24 cellular contexts compared by ENCODE assay signal in the genomic region with DNA sequence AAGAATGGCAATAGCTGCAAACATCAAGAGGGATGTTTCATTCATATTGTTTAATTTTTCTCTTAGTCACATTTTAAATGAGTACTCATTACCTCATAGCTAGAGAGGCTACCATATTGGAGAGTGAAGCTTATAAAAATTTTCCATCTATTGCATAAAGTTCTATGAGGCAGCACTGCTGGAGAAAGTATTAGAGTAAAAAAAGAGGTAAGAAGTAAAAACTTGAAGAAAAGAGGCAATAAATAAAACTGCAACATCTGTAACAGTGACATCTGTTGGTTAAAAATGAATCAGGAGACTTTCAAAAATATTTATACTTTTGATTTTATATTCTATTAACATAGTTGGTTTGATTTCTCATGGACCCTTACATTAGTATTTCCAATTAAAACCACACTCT.
DNase-seq lines count a peak whose midpoint lies in the region; TF ChIP-seq lines count a peak whose summit lies in the region.
"Had no signal": no experiment of that assay in that cellular context is flagged by ENCODE, and none has a peak within 500 bp of the region (broad histone marks: within the 10 kb centered on the region; RNA-seq: fewer than 3 reads in every experiment).

No MANE protein-coding gene starts in this region.

- intact Hi-C loops in activated CD4-positive, alpha-beta T cell treated with anti-CD3 and anti-CD28 coated beads, Interleukin-2, amount 10 ng/mL, durations not matched to agents 24 days and 14 days (cut with micrococcal nuclease), result loop anchor here (1.0 to 5.0 kb wide), 3 partner anchors 18 to 1746 kb away; a partner anchor contains a TSS
- intact Hi-C loops in OCI-LY7 (cut with micrococcal nuclease; ENCODE audit: unreplicated experiment) (no loop called here), uterus (cut with DNase I; ENCODE audit: low total_unique reads) (no loop called here)

- H3K9me3 Mint-ChIP-seq in activated CD4-positive, alpha-beta T cell treated with anti-CD3 and anti-CD28 coated beads, Interleukin-2, amount 10 ng/mL, durations not matched to agents 24 days and 14 days, result no peaks in the 10 kb centered on the region
- H3K9me3 Mint-ChIP-seq: activated CD4-positive, alpha-beta T cell treated with anti-CD3 and anti-CD28 coated beads, Interleukin-2, amount 10 ng/mL, durations not matched to agents 7 days and 5 days had no signal

- no TSS peak for BruUV-seq in OCI-LY7 (replicated peaks; lab: Mats Ljungman, UMichigan)

- H3K9me3 ChIP-seq in OCI-LY7 (ENCODE audit: low read length), result no peaks in the 10 kb centered on the region
- H3K9me3 ChIP-seq in uterus, result no peaks in the 10 kb centered on the region
- H3K9me3 ChIP-seq: upper lobe of right lung had no signal

- no peak overlapping the region for H3K4me2 ChIP-seq in OCI-LY7 (ENCODE audit: low read length)

- H3K9me2 ChIP-seq in OCI-LY7 (ENCODE audit: insufficient read depth, low read length), result no peaks in the 10 kb centered on the region

- peak overlapping the region; percentile 11 for H3K4me3 Mint-ChIP-seq in activated CD4-positive, alpha-beta T cell treated with anti-CD3 and anti-CD28 coated beads, Interleukin-2, amount 10 ng/mL, durations not matched to agents 24 days and 14 days
- H3K4me3 Mint-ChIP-seq: activated CD4-positive, alpha-beta T cell treated with anti-CD3 and anti-CD28 coated beads, Interleukin-2, amount 10 ng/mL, durations not matched to agents 7 days and 5 days had no signal

- H3K36me3 ChIP-seq in OCI-LY7 (ENCODE audit: insufficient read depth, low read length) (no peaks in the 10 kb centered on the region), uterus (no peaks in the 10 kb centered on the region)
- H3K36me3 ChIP-seq: upper lobe of right lung had no signal

- no peak for TF ChIP-seq POLR2A in uterus (IDR thresholded peaks at IDR 0.05)

- H3K27me3 ChIP-seq in uterus, result no peaks in the 10 kb centered on the region
- H3K27me3 ChIP-seq: upper lobe of right lung had no signal

- H4K20me1 ChIP-seq in OCI-LY7 (ENCODE audit: insufficient read depth, low read length), result no peaks in the 10 kb centered on the region

- H3K4me1 ChIP-seq in OCI-LY7 (ENCODE audit: insufficient read depth, low read length, poor library complexity, severe bottlenecking) (no peaks in the 10 kb centered on the region), uterus (no peaks in the 10 kb centered on the region)
- H3K4me1 ChIP-seq: upper lobe of right lung had no signal

- no peaks in the 10 kb centered on the region for H3K36me3 Mint-ChIP-seq in activated CD4-positive, alpha-beta T cell treated with anti-CD3 and anti-CD28 coated beads, Interleukin-2, amount 10 ng/mL, durations not matched to agents 24 days and 14 days (ENCODE audit: low read depth)

- H3K27ac ChIP-seq in OCI-LY7 (ENCODE audit: low read depth, low read length, poor library complexity, severe bottlenecking) (no peak overlapping the region), uterus (no peak overlapping the region)
- H3K27ac ChIP-seq: dorsolateral prefrontal cortex, epithelial cell of prostate, upper lobe of right lung had no signal

- H3K4me3 ChIP-seq in OCI-LY7 (ENCODE audit: low read depth, low read length, poor library complexity, severe bottlenecking) (no peak overlapping the region), choroid plexus epithelial cell (ENCODE audit: low read depth, low read length) (no peak overlapping the region), uterus (no peak overlapping the region)
- H3K4me3 ChIP-seq: lung, upper lobe of right lung had no signal

- no peak for DNase-seq in activated CD4-positive, alpha-beta T cell treated with anti-CD3 and anti-CD28 coated beads, Interleukin-2, amount 10 ng/mL, durations not matched to agents 24 days and 14 days
- DNase-seq in activated CD4-positive, alpha-beta T cell treated with anti-CD3 and anti-CD28 coated beads, Interleukin-2, amount 50 U/mL, for 48 hours, result no peak
- no peak for DNase-seq in OCI-LY7 (ENCODE audit: low spot score)
- peak; percentile 5 for DNase-seq in choroid plexus epithelial cell (ENCODE audit: low read depth)
- DNase-seq in NCI-H187 (lab: John Stamatoyannopoulos, UW), result no peak
- DNase-seq in DMS153 (lab: John Stamatoyannopoulos, UW), result no peak
- DNase-seq in uterus, result no peak
- DNase-seq in A172 (ENCODE audit: low spot score), result no peak
- DNase-seq: activated CD8-positive, alpha-beta memory T cell treated with anti-CD3 and anti-CD28 coated beads, Interleukin-2, amount 50 U/mL, for 4 hours; activated effector memory CD4-positive, alpha-beta T cell treated with Interleukin-2 at 50 U/mL for 16 hours; C1 segment of cervical spinal cord; DMS 273 treated with DMSO at 0.1 percent for 48 hours; dorsolateral prefrontal cortex; hypothalamus; NCI-H2227 treated with DMSO at 0.1 percent for 48 hours; NCI-H774; occipital lobe; right cardiac atrium; stimulated activated CD8-positive, alpha-beta memory T cell treated with anti-CD3 and anti-CD28 coated beads, Interleukin-4, amount 100 ng/mL, for 48 hours; SW 1271; upper lobe of right lung had no signal

- no peaks in the 10 kb centered on the region for H3K79me2 ChIP-seq in OCI-LY7 (ENCODE audit: insufficient read depth, low read depth, low read length)

- peaks cover 15% of the 10 kb centered on the region for H3K4me1 Mint-ChIP-seq in activated CD4-positive, alpha-beta T cell treated with anti-CD3 and anti-CD28 coated beads, Interleukin-2, amount 10 ng/mL, durations not matched to agents 24 days and 14 days

- CTCF ChIA-PET in OCI-LY7 (lab: Charles Lee; ENCODE audit: unreplicated experiment), result no interaction called here

- peak; percentile 15; the same call in 1 of the 2 replicates for TF ChIP-seq CTCF in OCI-LY7 (conservative IDR thresholded peaks at IDR 0.05; ENCODE audit: low read length)
- TF ChIP-seq CTCF in choroid plexus epithelial cell (conservative IDR thresholded peaks at IDR 0.05; ENCODE audit: low read depth, low read length), result no peak
- TF ChIP-seq CTCF in uterus (IDR thresholded peaks at IDR 0.05), result no peak

- no peaks in the 10 kb centered on the region for H3K27me3 Mint-ChIP-seq in activated CD4-positive, alpha-beta T cell treated with anti-CD3 and anti-CD28 coated beads, Interleukin-2, amount 10 ng/mL, durations not matched to agents 24 days and 14 days
- H3K27me3 Mint-ChIP-seq: activated CD4-positive, alpha-beta T cell treated with anti-CD3 and anti-CD28 coated beads, Interleukin-2, amount 10 ng/mL, durations not matched to agents 7 days and 5 days had no signal

- no peak overlapping the region for H2AFZ ChIP-seq in OCI-LY7 (ENCODE audit: low read length)

- POLR2A ChIA-PET in OCI-LY7 (lab: Charles Lee), result interaction anchor here (0.9 kb wide), 1 partner anchor 41 kb away, joined by 3 read pairs; no protein-coding TSS in a partner anchor

- peak overlapping the region; percentile 82 for H3K27ac Mint-ChIP-seq in activated CD4-positive, alpha-beta T cell treated with anti-CD3 and anti-CD28 coated beads, Interleukin-2, amount 10 ng/mL, durations not matched to agents 24 days and 14 days
- H3K27ac Mint-ChIP-seq: activated CD4-positive, alpha-beta T cell treated with anti-CD3 and anti-CD28 coated beads, Interleukin-2, amount 10 ng/mL, durations not matched to agents 7 days and 5 days had no signal
